In genomic region chr11:35144811-35145210, GRCh38 we compare ENCODE assay signal across 11 cellular contexts. TPM values are rescaled to one million over a fixed set of nuclear protein-coding genes. Genes with fewer than 3 reads are reported as not detected.
DNase-seq lines count a peak whose midpoint lies in the region; ATAC-seq and TF ChIP-seq lines count a peak whose summit lies in the region.
"Had no signal": no experiment of that assay in that cellular context is flagged by ENCODE, and none has a peak within 500 bp of the region (broad histone marks: within the 10 kb centered on the region; RNA-seq: fewer than 3 reads in every experiment).

No MANE protein-coding gene starts in this region.

- H3K4me3 Mint-ChIP-seq in activated T-helper 1 cell treated with anti-CD3 and anti-CD28 coated beads, Interleukin-12 subunit alpha, Interleukin-12 subunit beta, Interleukin-2, Interleukin-4 antibody, amounts not matched to agents 30 ng/mL and 10 ng/mL and 1 ng/mL, durations not matched to agents 14 hours and 24 hours and 36 hours: peak overlapping the region; percentile 97
- no peak overlapping the region for H3K4me3 Mint-ChIP-seq in Caco-2 (ENCODE audit: unreplicated experiment)

- ATAC-seq in HG02870 (IDR thresholded peaks at IDR 0.05; ENCODE audit: unreplicated experiment): no peak
- no peak for ATAC-seq in GM21825 (IDR thresholded peaks at IDR 0.05; ENCODE audit: unreplicated experiment)
- ATAC-seq: right cardiac atrium had no signal

- H3K9me3 Mint-ChIP-seq in activated T-helper 1 cell treated with anti-CD3 and anti-CD28 coated beads, Interleukin-12 subunit alpha, Interleukin-12 subunit beta, Interleukin-2, Interleukin-4 antibody, amounts not matched to agents 30 ng/mL and 10 ng/mL and 1 ng/mL, durations not matched to agents 14 hours and 24 hours and 36 hours: no peaks in the 10 kb centered on the region
- no peaks in the 10 kb centered on the region for H3K9me3 Mint-ChIP-seq in Caco-2 (ENCODE audit: unreplicated experiment)

- peaks cover 1% of the 10 kb centered on the region; the same call in 1 of the 2 replicates for H3K4me1 ChIP-seq in Caco-2

- TF ChIP-seq CTCF in AG04450 (IDR thresholded peaks at IDR 0.05; ENCODE audit: low read depth, low read length) (no peak), GM12875 (IDR thresholded peaks at IDR 0.05; ENCODE audit: borderline replicate concordance, insufficient read depth, low read depth, low read length) (no peak), foreskin fibroblast (IDR thresholded peaks at IDR 0.05; ENCODE audit: low read depth, low read length) (no peak), Caco-2 (IDR thresholded peaks at IDR 0.05; ENCODE audit: insufficient read depth in 1 of 2, low read depth in 1 of 2, low read length in 1 of 2, severe bottlenecking in 1 of 2, unreplicated experiment in 1 of 2) (no peak)

- H3K36me3 Mint-ChIP-seq in activated T-helper 1 cell treated with anti-CD3 and anti-CD28 coated beads, Interleukin-12 subunit alpha, Interleukin-12 subunit beta, Interleukin-2, Interleukin-4 antibody, amounts not matched to agents 30 ng/mL and 10 ng/mL and 1 ng/mL, durations not matched to agents 14 hours and 24 hours and 36 hours (ENCODE audit: low read depth): peaks cover 85% of the 10 kb centered on the region
- no peaks in the 10 kb centered on the region for H3K36me3 Mint-ChIP-seq in Caco-2 (ENCODE audit: insufficient read depth, unreplicated experiment)

- peak overlapping the region; percentile 2 for H3K27ac ChIP-seq in AG04450 (ENCODE audit: low read depth, low read length)
- H3K27ac ChIP-seq: cardiac muscle cell had no signal

- DNase-seq in AG04450 (ENCODE audit: low read depth, low spot score) (no peak), foreskin fibroblast (no peak), RKO (ENCODE audit: low spot score) (no peak), Caco-2 (no peak)
- DNase-seq in activated T-helper 1 cell treated with anti-CD3 and anti-CD28 coated beads, Interleukin-12 subunit alpha, Interleukin-12 subunit beta, Interleukin-2, Interleukin-4 antibody, amounts not matched to agents 30 ng/mL and 10 ng/mL and 1 ng/mL, durations not matched to agents 14 hours and 24 hours and 36 hours (ENCODE audit: low spot score): no peak
- DNase-seq: NCI-H2171 treated with DMSO at 0.1 percent for 48 hours, right cardiac atrium had no signal

- H3K36me3 ChIP-seq in Caco-2 (ENCODE audit: control insufficient read depth, insufficient read depth, low read length): no peaks in the 10 kb centered on the region
- H3K36me3 ChIP-seq: cardiac muscle cell had no signal

- peaks cover 89% of the 10 kb centered on the region for H3K4me1 Mint-ChIP-seq in activated T-helper 1 cell treated with anti-CD3 and anti-CD28 coated beads, Interleukin-12 subunit alpha, Interleukin-12 subunit beta, Interleukin-2, Interleukin-4 antibody, amounts not matched to agents 30 ng/mL and 10 ng/mL and 1 ng/mL, durations not matched to agents 14 hours and 24 hours and 36 hours (ENCODE audit: low read depth)
- H3K4me1 Mint-ChIP-seq in Caco-2 (ENCODE audit: low read depth, unreplicated experiment): no peaks in the 10 kb centered on the region

- POLR2A ChIA-PET in AG04450 (lab: Yijun Ruan, JAX): interaction anchor here (0.9 kb wide), 1 partner anchor 168 kb away, joined by 3 read pairs; no protein-coding TSS in a partner anchor
- POLR2A ChIA-PET in Caco-2 (lab: Charles Lee): no interaction called here

- H3K9me3 ChIP-seq in AG04450 (ENCODE audit: control insufficient read depth, insufficient read depth, low read length) (no peaks in the 10 kb centered on the region), Caco-2 (no peaks in the 10 kb centered on the region)

- no TSS peak for BruUV-seq in Caco-2 (replicated peaks; lab: Mats Ljungman, UMichigan)

- intact Hi-C loops in activated T-helper 1 cell treated with anti-CD3 and anti-CD28 coated beads, Interleukin-12 subunit alpha, Interleukin-12 subunit beta, Interleukin-2, Interleukin-4 antibody, amounts not matched to agents 30 ng/mL and 10 ng/mL and 1 ng/mL, durations not matched to agents 14 hours and 24 hours and 36 hours (cut with micrococcal nuclease): loop anchor here (1.0 to 10.0 kb wide), 5 partner anchors 62 to 1280 kb away; partner anchors contain the start of genes APIP and PDHX
- intact Hi-C loops in Caco-2 (cut with micrococcal nuclease; ENCODE audit: unreplicated experiment): no loop called here

- peak overlapping the region; percentile 93 for H3K27ac Mint-ChIP-seq in activated T-helper 1 cell treated with anti-CD3 and anti-CD28 coated beads, Interleukin-12 subunit alpha, Interleukin-12 subunit beta, Interleukin-2, Interleukin-4 antibody, amounts not matched to agents 30 ng/mL and 10 ng/mL and 1 ng/mL, durations not matched to agents 14 hours and 24 hours and 36 hours
- H3K27ac Mint-ChIP-seq in Caco-2 (ENCODE audit: unreplicated experiment): no peak overlapping the region

- H3K27me3 Mint-ChIP-seq in activated T-helper 1 cell treated with anti-CD3 and anti-CD28 coated beads, Interleukin-12 subunit alpha, Interleukin-12 subunit beta, Interleukin-2, Interleukin-4 antibody, amounts not matched to agents 30 ng/mL and 10 ng/mL and 1 ng/mL, durations not matched to agents 14 hours and 24 hours and 36 hours (ENCODE audit: insufficient read depth): no peaks in the 10 kb centered on the region
- no peaks in the 10 kb centered on the region for H3K27me3 Mint-ChIP-seq in Caco-2 (ENCODE audit: insufficient read depth, unreplicated experiment)

- H3K4me3 ChIP-seq in AG04450 (ENCODE audit: low read depth, low read length) (peak overlapping the region; percentile 47), GM12875 (ENCODE audit: low read depth, low read length) (peak overlapping the region; percentile 33), foreskin fibroblast (ENCODE audit: low read depth in 1 of 2, low read length in 2 of 2) (peak overlapping the region; percentile 7 to 25), Caco-2 (ENCODE audit: low read depth, low read length) (no peak overlapping the region)
- H3K4me3 ChIP-seq: cardiac muscle cell had no signal

- CTCF ChIA-PET in AG04450 (lab: Charles Lee) (interaction anchor here (0.6 kb wide), 1 partner anchor 218 kb away, joined by 3 read pairs; no protein-coding TSS in a partner anchor), Caco-2 (lab: Charles Lee) (no interaction called here)

- H3K27me3 ChIP-seq in AG04450 (ENCODE audit: control insufficient read depth, insufficient read depth, low read length) (no peaks in the 10 kb centered on the region), Caco-2 (replicated peaks; ENCODE audit: control insufficient read depth, insufficient read depth, low read length) (no peaks in the 10 kb centered on the region)

RNA-seq across cellular contexts. Expression of gene CD44, which starts 5.8 kb away (rescaled TPM):
- polyA plus RNA-seq in AG04450 (2011; rRNA removed): 1,799 and 1,817 TPM in 2 replicates
- 2,797 and 2,845 TPM in 2 replicates for polyA minus RNA-seq in AG04450 (2011; rRNA and poly(A)+ RNA removed)
- total RNA-seq in activated T-helper 1 cell treated with anti-CD3 and anti-CD28 coated beads, Interleukin-12 subunit alpha, Interleukin-12 subunit beta, Interleukin-2, Interleukin-4 antibody, amounts not matched to agents 30 ng/mL and 10 ng/mL and 1 ng/mL, durations not matched to agents 14 hours and 24 hours and 36 hours: 547 and 550 TPM in 2 replicates
- total RNA-seq in Caco-2 (2022): 50.4 and 61.4 TPM in 2 replicates
